ENCODE assay signal across 14 cellular contexts in the genomic region with DNA sequence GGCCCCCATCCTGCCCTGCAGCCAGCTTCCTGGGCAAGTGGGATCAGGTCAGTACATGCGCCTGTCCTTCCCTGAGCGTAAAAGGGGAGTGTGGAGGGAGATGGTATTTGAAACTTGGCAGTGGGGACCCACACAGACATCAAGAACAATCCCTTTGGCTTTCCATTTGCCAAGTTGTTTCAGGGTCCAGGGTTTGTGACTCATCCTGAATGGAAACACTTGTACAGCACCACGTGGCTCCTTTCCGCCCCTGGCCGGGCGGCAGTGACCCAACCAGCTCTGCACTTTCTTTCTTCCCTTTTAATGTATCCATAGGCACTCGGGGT.
DNase-seq lines count a peak whose midpoint lies in the region; ATAC-seq, FAIRE-seq and TF ChIP-seq lines count a peak whose summit lies in the region.
"Had no signal": no experiment of that assay in that cellular context is flagged by ENCODE, and none has a peak within 500 bp of the region (broad histone marks: within the 10 kb centered on the region; RNA-seq: fewer than 3 reads in every experiment).

No MANE protein-coding gene starts in this region.

- H3K79me1 ChIP-seq in neuronal stem cell (ENCODE audit: low read depth, low read length): no peaks in the 10 kb centered on the region

- H3K4me1 ChIP-seq in astrocyte (ENCODE audit: insufficient read depth, low read length) (peaks cover 30% of the 10 kb centered on the region), neuronal stem cell (ENCODE audit: control insufficient read depth in 2 of 2, insufficient read depth in 1 of 2, low read depth in 1 of 2, low read length in 2 of 2) (peaks cover 3 to 16% of the 10 kb centered on the region in 2 donors)

- H3K9ac ChIP-seq in astrocyte (ENCODE audit: low read length) (no peak overlapping the region), neuronal stem cell (ENCODE audit: low read depth, low read length, poor library complexity) (peak overlapping the region; percentile 22)

- H2BK12ac ChIP-seq in neuronal stem cell (ENCODE audit: low read length): no peak overlapping the region

- H3K4me3 Mint-ChIP-seq in astrocyte (ENCODE audit: unreplicated experiment): no peak overlapping the region
- H3K4me3 Mint-ChIP-seq: central memory CD8-positive, alpha-beta T cell; mesothelial cell of epicardium had no signal

- H4K8ac ChIP-seq in neuronal stem cell (ENCODE audit: low read depth, low read length): no peak overlapping the region

- H3K14ac ChIP-seq in neuronal stem cell (ENCODE audit: low read length): no peak overlapping the region

- no peak overlapping the region for H2BK120ac ChIP-seq in neuronal stem cell (ENCODE audit: low read depth, low read length)

- no peak overlapping the region for H4K91ac ChIP-seq in neuronal stem cell (ENCODE audit: low read depth, low read length, poor library complexity)

- peaks cover 18% of the 10 kb centered on the region for H3K9me3 Mint-ChIP-seq in astrocyte (ENCODE audit: unreplicated experiment)

- H3K36me3 ChIP-seq in astrocyte (ENCODE audit: insufficient read depth, low read length): no peaks in the 10 kb centered on the region
- H3K36me3 ChIP-seq in neuronal stem cell (replicated peaks in 1 of 2; ENCODE audit: control insufficient read depth in 2 of 2, insufficient read depth in 2 of 2, low read length in 2 of 2): peaks cover 0 to 2% of the 10 kb centered on the region in 2 donors
- H3K36me3 ChIP-seq: thoracic aorta had no signal

- H2AK5ac ChIP-seq in neuronal stem cell (ENCODE audit: low read depth, low read length): no peak overlapping the region

- H3K36me3 Mint-ChIP-seq in astrocyte (ENCODE audit: low read depth, unreplicated experiment): no peaks in the 10 kb centered on the region

- peak overlapping the region; percentile 55 for H3K18ac ChIP-seq in neuronal stem cell (ENCODE audit: low read length)

- peak overlapping the region; percentile 26 for H2AFZ ChIP-seq in astrocyte (ENCODE audit: low read depth, low read length)
- peak overlapping the region; percentile 86 for H2AFZ ChIP-seq in neuronal stem cell (ENCODE audit: low read length)

- H3K4ac ChIP-seq in neuronal stem cell (ENCODE audit: low read length): no peak overlapping the region

- no CpG with 5 or more reads among the region's 7 CpGs for WGBS in neuronal stem cell (ENCODE audit: extremely low coverage in 2 of 2, insufficient read length in 2 of 2, insufficient replicate concordance in 1 of 2), 2 donors

- FAIRE-seq in astrocyte (lab: Jason Lieb, UNC): no peak

- no peak for ATAC-seq in GM21576 (IDR thresholded peaks at IDR 0.05; ENCODE audit: unreplicated experiment)

- no peak overlapping the region for H2BK5ac ChIP-seq in neuronal stem cell (ENCODE audit: low read length)

- no peaks in the 10 kb centered on the region for H4K20me1 ChIP-seq in astrocyte (ENCODE audit: insufficient read depth, low read length)

- H3K9me3 ChIP-seq in astrocyte (ENCODE audit: insufficient read depth, low read depth, low read length) (no peaks in the 10 kb centered on the region), neuronal stem cell (replicated peaks in 1 of 2; ENCODE audit: control insufficient read depth in 2 of 2, insufficient read depth in 1 of 2, low read depth in 1 of 2, low read length in 2 of 2) (peaks cover 4 to 10% of the 10 kb centered on the region in 2 donors)

- TF ChIP-seq CTCF in AG10803 (conservative IDR thresholded peaks at IDR 0.05; ENCODE audit: low read length) (no peak), astrocyte (IDR thresholded peaks at IDR 0.05; ENCODE audit: insufficient read depth, low read depth, low read length) (no peak), fibroblast of pulmonary artery (IDR thresholded peaks at IDR 0.05; ENCODE audit: low read length, missing control alignments) (no peak)

- H2BK15ac ChIP-seq in neuronal stem cell (ENCODE audit: low read length): no peak overlapping the region

- DNase-seq in AG10803 (ENCODE audit: low read depth): peak; percentile 50
- peak; percentile 83 for DNase-seq in astrocyte (ENCODE audit: low read depth)
- peak; percentile 77 for DNase-seq in fibroblast of pulmonary artery (ENCODE audit: low read depth)
- no peak for DNase-seq in neuronal stem cell (ENCODE audit: low spot score)
- no peak for DNase-seq in AML-193 (lab: John Stamatoyannopoulos, UW)
- no peak for DNase-seq in NCI-H82 treated with DMSO at 0.1 percent for 48 hours (lab: John Stamatoyannopoulos, UW; ENCODE audit: unreplicated experiment)
- DNase-seq in DMS 273 (lab: John Stamatoyannopoulos, UW; ENCODE audit: unreplicated experiment): no peak
- DNase-seq: ACHN; activated CD4-positive, CD25-positive, alpha-beta regulatory T cell; NCI-H2227 treated with DMSO at 0.1 percent for 48 hours had no signal

- H3K27me3 ChIP-seq in astrocyte (ENCODE audit: insufficient read depth, low read length) (no peaks in the 10 kb centered on the region), neuronal stem cell (ENCODE audit: control insufficient read depth in 3 of 3, insufficient read depth in 3 of 3, low read depth in 1 of 3, low read length in 3 of 3) (no peaks in the 10 kb centered on the region)

- peaks cover 26% of the 10 kb centered on the region for H3K4me1 Mint-ChIP-seq in astrocyte (ENCODE audit: low read depth, unreplicated experiment)
- H3K4me1 Mint-ChIP-seq: central memory CD8-positive, alpha-beta T cell had no signal

- peak overlapping the region; percentile 10 for H3K27ac ChIP-seq in astrocyte (ENCODE audit: low read depth, low read length)
- no peak overlapping the region for H3K27ac ChIP-seq in neuronal stem cell (replicated peaks; ENCODE audit: low read length)

- H3K79me2 ChIP-seq in astrocyte (ENCODE audit: insufficient read depth, low read length): no peaks in the 10 kb centered on the region

- H3K27me3 Mint-ChIP-seq in astrocyte (ENCODE audit: low read depth, unreplicated experiment): peaks cover 7% of the 10 kb centered on the region

- no peak overlapping the region for H3K27ac Mint-ChIP-seq in astrocyte (ENCODE audit: unreplicated experiment)

- H3K4me2 ChIP-seq in astrocyte (ENCODE audit: low read length): peak overlapping the region; percentile 75
- no peak overlapping the region for H3K4me2 ChIP-seq in neuronal stem cell (ENCODE audit: insufficient read depth, low read length, poor library complexity, severe bottlenecking)

- no peak overlapping the region for H3K4me3 ChIP-seq in AG10803 (ENCODE audit: low read length)
- no peak overlapping the region for H3K4me3 ChIP-seq in astrocyte (ENCODE audit: insufficient read depth, low read depth, low read length)
- H3K4me3 ChIP-seq in fibroblast of pulmonary artery (replicated peaks; ENCODE audit: low read depth, low read length): no peak overlapping the region
- no peak overlapping the region for H3K4me3 ChIP-seq in neuronal stem cell (ENCODE audit: low read length in 2 of 2)
- H3K4me3 ChIP-seq: thoracic aorta had no signal

- no peak overlapping the region for H3K23ac ChIP-seq in neuronal stem cell (ENCODE audit: low read depth, low read length, poor library complexity)

Comparison
In these comparisons a context has a peak if more than half of its experiments do, and no peak if none do; other contexts are left out.
1. DNase-seq: peak in AG10803 (single experiment), astrocyte (single experiment) and fibroblast of pulmonary artery (single experiment); none in neuronal stem cell (single experiment), AML-193 (0 of 2), NCI-H82 treated with DMSO at 0.1 percent for 48 hours (single experiment) and DMS 273 (single experiment).